In genomic region chr7:88452648-88453047, GRCh38 we compare ENCODE assay signal across 16 cellular contexts.
DNase-seq lines count a peak whose midpoint lies in the region; ATAC-seq and TF ChIP-seq lines count a peak whose summit lies in the region.
"Had no signal": no experiment of that assay in that cellular context is flagged by ENCODE, and none has a peak within 500 bp of the region (broad histone marks: within the 10 kb centered on the region; RNA-seq: fewer than 3 reads in every experiment).

No MANE protein-coding gene starts in this region.

- H3K27me3 Mint-ChIP-seq in T-helper 2 cell treated with Interferon-gamma antibody and Interleukin-4, amounts not matched to agents 5 μg/mL and 100 μg/mL, for 36 hours (ENCODE audit: low read depth): no peaks in the 10 kb centered on the region

- no peaks in the 10 kb centered on the region for H3K9me3 ChIP-seq in mucosa of descending colon
- no peaks in the 10 kb centered on the region for H3K9me3 ChIP-seq in esophagus squamous epithelium
- H3K9me3 ChIP-seq: SK-N-SH had no signal

- DNase-seq in H4 (ENCODE audit: low spot score): peak; percentile 27
- DNase-seq in NAMALWA (ENCODE audit: low spot score): peak; percentile 19
- DNase-seq in mucosa of descending colon: peak in 2 of 3 donors; percentile 14 to 28
- no peak for DNase-seq in T-helper 2 cell treated with Interferon-gamma antibody and Interleukin-4, amounts not matched to agents 5 μg/mL and 100 μg/mL, for 36 hours (ENCODE audit: low spot score)
- no peak for DNase-seq in esophagus squamous epithelium (lab: John Stamatoyannopoulos, UW)
- DNase-seq in stimulated activated CD4-positive, alpha-beta T cell treated with anti-CD3 and anti-CD28 coated beads, Interleukin-2, amount 100 ng/mL, for 48 hours: no peak
- DNase-seq: COR-L47, GDM1, NCI-H1694, NCI-H2107, NCI-H345, SK-N-SH, T-helper 1 cell had no signal

- H3K27ac ChIP-seq in esophagus squamous epithelium: no peak overlapping the region

- H3K27me3 ChIP-seq in esophagus squamous epithelium: no peaks in the 10 kb centered on the region

- H3K4me3 ChIP-seq in mucosa of descending colon: no peak overlapping the region
- H3K4me3 ChIP-seq in esophagus squamous epithelium: no peak overlapping the region

- TF ChIP-seq CTCF in mucosa of descending colon (IDR thresholded peaks at IDR 0.05) (no peak), esophagus squamous epithelium (IDR thresholded peaks at IDR 0.05) (no peak)

- H3K4me1 Mint-ChIP-seq in T-helper 2 cell treated with Interferon-gamma antibody and Interleukin-4, amounts not matched to agents 5 μg/mL and 100 μg/mL, for 36 hours (ENCODE audit: low read depth): no peaks in the 10 kb centered on the region

- peak; percentile 39 for ATAC-seq in GM18520 (IDR thresholded peaks at IDR 0.05; ENCODE audit: unreplicated experiment)
- peak; percentile 72 for ATAC-seq in mucosa of descending colon
- ATAC-seq: HCT116 had no signal

- intact Hi-C loops in mucosa of descending colon (cut with DNase I, micrococcal nuclease) (no loop called here), esophagus squamous epithelium (cut with DNase I) (no loop called here)

- no peak overlapping the region for H3K27ac Mint-ChIP-seq in T-helper 2 cell treated with Interferon-gamma antibody and Interleukin-4, amounts not matched to agents 5 μg/mL and 100 μg/mL, for 36 hours
- H3K27ac Mint-ChIP-seq: CD14-positive monocyte had no signal

- H3K36me3 Mint-ChIP-seq in T-helper 2 cell treated with Interferon-gamma antibody and Interleukin-4, amounts not matched to agents 5 μg/mL and 100 μg/mL, for 36 hours (ENCODE audit: low read depth): no peaks in the 10 kb centered on the region
- H3K36me3 Mint-ChIP-seq: CD14-positive monocyte had no signal

- H3K4me1 ChIP-seq in mucosa of descending colon (ENCODE audit: low read depth) (peaks cover 8% of the 10 kb centered on the region), esophagus squamous epithelium (no peaks in the 10 kb centered on the region)

- TF ChIP-seq POLR2A in esophagus squamous epithelium (IDR thresholded peaks at IDR 0.05): no peak

- H3K36me3 ChIP-seq in mucosa of descending colon (ENCODE audit: low read depth) (no peaks in the 10 kb centered on the region), esophagus squamous epithelium (no peaks in the 10 kb centered on the region)

- H3K9me3 Mint-ChIP-seq in T-helper 2 cell treated with Interferon-gamma antibody and Interleukin-4, amounts not matched to agents 5 μg/mL and 100 μg/mL, for 36 hours: no peaks in the 10 kb centered on the region

- WGBS in esophagus squamous epithelium, 2 donors: 80 to 95% methylated on average over 3 of the region's 3 CpGs

- no peak overlapping the region for H3K4me3 Mint-ChIP-seq in T-helper 2 cell treated with Interferon-gamma antibody and Interleukin-4, amounts not matched to agents 5 μg/mL and 100 μg/mL, for 36 hours
- H3K4me3 Mint-ChIP-seq: CD14-positive monocyte had no signal

Comparison
In these comparisons a context has a peak if more than half of its experiments do, and no peak if none do; other contexts are left out.
1. DNase-seq: peak in H4 (single experiment), NAMALWA (single experiment) and mucosa of descending colon (2 of 3); none in T-helper 2 cell treated with Interferon-gamma antibody and Interleukin-4, amounts not matched to agents 5 μg/mL and 100 μg/mL, for 36 hours (single experiment), esophagus squamous epithelium (single experiment) and stimulated activated CD4-positive, alpha-beta T cell treated with anti-CD3 and anti-CD28 coated beads, Interleukin-2, amount 100 ng/mL, for 48 hours (0 of 2).